In the genomic region with DNA sequence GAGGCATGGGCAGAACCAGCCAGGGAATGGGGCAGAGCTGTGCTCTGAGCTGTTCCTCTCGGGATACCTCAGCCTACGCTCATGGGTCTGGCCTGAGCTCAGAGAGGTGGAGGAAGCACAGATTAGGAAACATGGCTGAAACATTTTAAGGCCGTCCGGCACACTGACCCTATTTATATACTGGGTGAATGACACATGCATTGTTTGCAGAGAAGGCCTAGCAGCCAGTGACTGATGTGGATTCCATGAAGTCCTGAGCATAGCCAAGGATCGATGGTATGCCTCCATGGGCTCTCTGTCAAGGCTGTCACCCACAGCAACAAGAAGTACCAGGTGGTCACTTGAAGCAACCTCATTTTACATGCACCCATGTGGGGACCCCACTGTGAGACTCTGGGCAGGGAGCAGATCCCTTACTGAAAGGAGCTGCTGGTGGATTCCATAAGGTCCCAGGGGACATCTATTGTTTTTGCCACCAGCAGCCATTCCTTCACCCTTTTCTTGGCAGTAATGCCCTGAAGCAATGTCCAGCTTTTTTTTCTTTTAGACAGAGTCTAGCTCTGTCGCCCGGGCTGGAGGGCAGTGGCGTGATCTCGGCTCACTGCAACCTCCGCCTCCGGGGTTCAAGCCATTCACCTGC, we compare ENCODE assay signal across 1 cellular context.
TF ChIP-seq lines count a peak whose summit lies in the region.

No MANE protein-coding gene starts in this region.

TF ChIP-seq in H1, 55 proteins besides CTCF, POLR2A, EP300 and RAD21 (continued from another document):
- TF ChIP-seq, protein P1, sequence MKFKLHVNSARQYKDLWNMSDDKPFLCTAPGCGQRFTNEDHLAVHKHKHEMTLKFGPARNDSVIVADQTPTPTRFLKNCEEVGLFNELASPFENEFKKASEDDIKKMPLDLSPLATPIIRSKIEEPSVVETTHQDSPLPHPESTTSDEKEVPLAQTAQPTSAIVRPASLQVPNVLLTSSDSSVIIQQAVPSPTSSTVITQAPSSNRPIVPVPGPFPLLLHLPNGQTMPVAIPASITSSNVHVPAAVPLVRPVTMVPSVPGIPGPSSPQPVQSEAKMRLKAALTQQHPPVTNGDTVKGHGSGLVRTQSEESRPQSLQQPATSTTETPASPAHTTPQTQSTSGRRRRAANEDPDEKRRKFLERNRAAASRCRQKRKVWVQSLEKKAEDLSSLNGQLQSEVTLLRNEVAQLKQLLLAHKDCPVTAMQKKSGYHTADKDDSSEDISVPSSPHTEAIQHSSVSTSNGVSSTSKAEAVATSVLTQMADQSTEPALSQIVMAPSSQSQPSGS (IDR thresholded peaks at IDR 0.05; ENCODE audit: low read length) = no peak
- TF ChIP-seq CHD2 (IDR thresholded peaks at IDR 0.05; ENCODE audit: low read length) (no peak), CREB1 (IDR thresholded peaks at IDR 0.05) (no peak), SUZ12 (IDR thresholded peaks at IDR 0.05; ENCODE audit: low read length) (no peak), TAF1 (IDR thresholded peaks at IDR 0.05; ENCODE audit: low read depth, low read length) (no peak), SP4 (IDR thresholded peaks at IDR 0.05; ENCODE audit: low read length) (no peak), SRF (IDR thresholded peaks at IDR 0.05; ENCODE audit: low read depth, low read length) (no peak), KDM4A (IDR thresholded peaks at IDR 0.05; ENCODE audit: low read depth, low read length, severe bottlenecking) (no peak), MAFK (IDR thresholded peaks at IDR 0.05; ENCODE audit: low read depth, low read length) (no peak), POLR2AphosphoS5 (IDR thresholded peaks at IDR 0.05; ENCODE audit: low read depth, low read length) (no peak), CBX8 (IDR thresholded peaks at IDR 0.05; ENCODE audit: borderline replicate concordance, low read depth, low read length) (no peak), SIX5 (IDR thresholded peaks at IDR 0.05; ENCODE audit: low read depth, low read length) (no peak), SP2 (IDR thresholded peaks at IDR 0.05; ENCODE audit: low read length) (no peak), RFX5 (IDR thresholded peaks at IDR 0.05; ENCODE audit: borderline replicate concordance, low read depth, low read length) (no peak), ATF3 (IDR thresholded peaks at IDR 0.05; ENCODE audit: insufficient read depth, low read depth, low read length) (no peak), TCF12 (IDR thresholded peaks at IDR 0.05; ENCODE audit: low read depth, low read length) (no peak), SIRT6 (IDR thresholded peaks at IDR 0.05; ENCODE audit: low read length) (no peak), BCL11A (IDR thresholded peaks at IDR 0.05; ENCODE audit: low read depth in 2 of 2, low read length in 2 of 2) (no peak), BRCA1 (IDR thresholded peaks at IDR 0.05; ENCODE audit: low read depth, low read length) (no peak)
